In the genomic region with DNA sequence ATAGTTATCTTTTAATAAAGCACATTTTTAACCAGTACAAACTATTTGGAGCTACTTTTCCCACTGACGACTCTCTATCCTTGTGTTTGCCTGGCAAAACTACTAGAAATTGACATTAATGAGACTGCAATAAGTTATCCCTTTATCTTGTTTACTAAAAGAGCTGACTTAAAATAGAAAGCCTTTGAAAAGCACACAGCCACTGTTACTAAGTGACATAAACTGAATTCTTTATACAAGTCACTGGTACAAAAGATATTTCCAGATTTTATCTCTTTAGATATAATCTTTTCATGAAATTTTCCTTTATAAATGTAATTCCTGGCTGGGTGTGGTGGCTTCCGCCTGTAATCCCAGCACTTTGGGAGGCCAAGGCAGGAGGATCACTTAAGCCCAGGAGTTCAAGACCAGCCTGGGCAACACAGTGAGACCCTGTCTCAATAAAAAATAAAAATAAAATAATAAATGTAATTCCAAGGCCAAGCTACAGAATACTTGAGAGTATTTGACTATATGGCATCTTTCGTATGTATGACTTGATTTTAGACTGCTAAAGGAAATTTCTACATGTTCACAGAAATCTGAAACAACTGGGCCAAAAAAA, we compare ENCODE assay signal across 15 cellular contexts. TPM values are rescaled to one million over a fixed set of nuclear protein-coding genes. Genes with fewer than 3 reads are reported as not detected.
DNase-seq lines count a peak whose midpoint lies in the region; ATAC-seq, FAIRE-seq and TF ChIP-seq lines count a peak whose summit lies in the region.
"Had no signal": no experiment of that assay in that cellular context is flagged by ENCODE, and none has a peak within 500 bp of the region (broad histone marks: within the 10 kb centered on the region; RNA-seq: fewer than 3 reads in every experiment).

No MANE protein-coding gene starts in this region.

- peak overlapping the region in 1 of 2 experiments; percentile 35; a peak in 2 of 4 replicates for H3K9ac ChIP-seq in K562 (ENCODE audit: insufficient read depth in 1 of 2, low read depth in 2 of 2, low read length in 2 of 2)

- no peak overlapping the region for H3K4me3 Mint-ChIP-seq in HFFc6
- peak overlapping the region in 2 of 8 donors; percentile 35 to 58 for H3K4me3 Mint-ChIP-seq in CD4-positive, alpha-beta memory T cell
- H3K4me3 Mint-ChIP-seq: nephron progenitor cell had no signal

- H3K27me3 ChIP-seq in K562 (ENCODE audit: control insufficient read depth in 2 of 2, insufficient read depth in 2 of 2, low read length in 2 of 2) (no peaks in the 10 kb centered on the region), neutrophil (no peaks in the 10 kb centered on the region)
- no peaks in the 10 kb centered on the region for H3K27me3 ChIP-seq in CD4-positive, alpha-beta memory T cell (ENCODE audit: insufficient read depth, low read length)
- H3K27me3 ChIP-seq: tibial artery had no signal

- H3K4me1 Mint-ChIP-seq in HFFc6 (ENCODE audit: low read depth) = peaks cover 40% of the 10 kb centered on the region
- H3K4me1 Mint-ChIP-seq in CD4-positive, alpha-beta memory T cell = peaks cover 49 to 79% (median 57%) of the 10 kb centered on the region in 4 donors

- TF ChIP-seq EP300 in K562 (IDR thresholded peaks at IDR 0.05; ENCODE audit: low read length) = no peak

- TF ChIP-seq POLR2A in K562 (conservative IDR thresholded peaks at IDR 0.05) = no peak

- no peaks in the 10 kb centered on the region for H3K9me3 Mint-ChIP-seq in HFFc6
- no peaks in the 10 kb centered on the region for H3K9me3 Mint-ChIP-seq in CD4-positive, alpha-beta memory T cell
- H3K9me3 Mint-ChIP-seq: nephron progenitor cell had no signal

- peak overlapping the region; percentile 83 for H3K27ac Mint-ChIP-seq in HFFc6
- H3K27ac Mint-ChIP-seq in CD4-positive, alpha-beta memory T cell = peak overlapping the region in 3 of 7 donors; percentile 24 to 78 (median 65)
- H3K27ac Mint-ChIP-seq: nephron progenitor cell had no signal

- H2AFZ ChIP-seq in K562 (ENCODE audit: low read depth, low read length) = no peak overlapping the region

- no peak for ATAC-seq in K562

- no peak overlapping the region; the same call in 1 of the 2 replicates for H3K4me2 ChIP-seq in K562 (ENCODE audit: insufficient read depth, low read length)

- no peaks in the 10 kb centered on the region for H3K9me1 ChIP-seq in K562 (ENCODE audit: control insufficient read depth, insufficient read depth, low read length)

- peak; percentile 12 for DNase-seq in NCI-H510A treated with DMSO at 0.1 percent for 48 hours (lab: John Stamatoyannopoulos, UW)
- DNase-seq in NCI-H510A (lab: John Stamatoyannopoulos, UW) = no peak
- no peak for DNase-seq in HFFc6
- no peak for DNase-seq in K562 (ENCODE audit: extremely low read depth in 1 of 4, low spot score in 3 of 4)
- no peak for DNase-seq in CD4-positive, alpha-beta memory T cell
- no peak for DNase-seq in KBM-7
- no peak for DNase-seq in islet precursor cell
- DNase-seq: activated CD4-positive, CD25-positive, alpha-beta regulatory T cell treated with anti-CD3 and anti-CD28 coated beads, Interleukin-2, amount 50 U/mL, for 72 hours; activated naive CD4-positive, alpha-beta T cell treated with Interleukin-2 at 50 U/mL for 16 hours; NCI-H1105; nephron progenitor cell; SHP77; tibial artery had no signal

- no TSS peak for BruUV-seq in K562 (replicated peaks; lab: Mats Ljungman, UMichigan)

- H3K36me3 Mint-ChIP-seq in HFFc6 (ENCODE audit: low read depth) = no peaks in the 10 kb centered on the region
- H3K36me3 Mint-ChIP-seq in CD4-positive, alpha-beta memory T cell = peaks cover 9% of the 10 kb centered on the region in 2 donors

- H3K79me2 ChIP-seq in K562 (ENCODE audit: control insufficient read depth, insufficient read depth, low read length) = peaks cover 43% of the 10 kb centered on the region

- no peak for TF ChIP-seq RAD21 in K562 (CRISPR knock-in tag; conservative IDR thresholded peaks at IDR 0.05 in 1 of 2, IDR thresholded peaks at IDR 0.05 in 1 of 2)

- H3K9me3 ChIP-seq in K562 (replicated peaks; ENCODE audit: control insufficient read depth, insufficient read depth, low read depth, low read length) (no peaks in the 10 kb centered on the region), neutrophil (no peaks in the 10 kb centered on the region)
- no peaks in the 10 kb centered on the region for H3K9me3 ChIP-seq in CD4-positive, alpha-beta memory T cell (ENCODE audit: control insufficient read depth in 1 of 2, low read length in 2 of 2)
- H3K9me3 ChIP-seq: tibial artery had no signal

- TF ChIP-seq CTCF in HFFc6 (IDR thresholded peaks at IDR 0.05) = no peak
- TF ChIP-seq CTCF in K562 (IDR thresholded peaks at IDR 0.05 in 2 of 3, conservative IDR thresholded peaks at IDR 0.05 in 1 of 3; ENCODE audit: insufficient read depth in 2 of 3, low read depth in 1 of 3, low read length in 3 of 3) = no peak
- TF ChIP-seq CTCF in neutrophil (IDR thresholded peaks at IDR 0.05) = no peak

- WGBS in K562 (ENCODE audit: insufficient coverage, low coverage, missing lambda C conversion rate) = 65% methylated on average over 3 of the region's 3 CpGs

- intact Hi-C loops in K562 (cut with micrococcal nuclease) = no loop called here
- intact Hi-C loops in CD4-positive, alpha-beta memory T cell (cut with micrococcal nuclease) = no loop called here

- H3K27me3 Mint-ChIP-seq in HFFc6 (ENCODE audit: insufficient read depth) = no peaks in the 10 kb centered on the region; the same call in 1 of the 2 replicates
- H3K27me3 Mint-ChIP-seq in CD4-positive, alpha-beta memory T cell = no peaks in the 10 kb centered on the region

- H3K4me1 ChIP-seq in K562 (replicated peaks in 1 of 2; ENCODE audit: control insufficient read depth in 2 of 2, insufficient read depth in 2 of 2, low read length in 2 of 2) (peaks cover 19 to 54% of the 10 kb centered on the region in 2 experiments), neutrophil (ENCODE audit: control insufficient read depth in 1 of 2, insufficient read depth in 1 of 2, low read depth in 1 of 2, low read length in 1 of 2) (peaks cover 81 to 83% of the 10 kb centered on the region in 2 experiments)
- peaks cover 62% of the 10 kb centered on the region for H3K4me1 ChIP-seq in CD4-positive, alpha-beta memory T cell (ENCODE audit: insufficient read depth, low read length)

- in situ Hi-C loops in K562 (cut with MboI) (no loop called here), KBM-7 (cut with MboI; ENCODE audit: low pct_unique_long_range_greater_than_20kb, low sequenced_read_pairs) (no loop called here)

- CTCF ChIA-PET in K562 (lab: Yijun Ruan, JAX; ENCODE audit: low intra/inter-chr PET ratio) = no interaction called here
- CTCF ChIA-PET in CD4-positive, alpha-beta memory T cell (lab: Charles Lee; ENCODE audit: partially characterized antibody) = interaction anchor here (1.1 to 3.0 kb wide), 7 partner anchors 10 to 327 kb away, joined by 3 to 15 read pairs (median 3); partner anchors contain the start of gene MBOAT1

- no peak for FAIRE-seq in K562 (lab: Jason Lieb, UNC)
- FAIRE-seq: D721Med had no signal

- no peaks in the 10 kb centered on the region for H4K20me1 ChIP-seq in K562 (replicated peaks; ENCODE audit: control insufficient read depth, insufficient read depth, low read length)

- H3K4me3 ChIP-seq in K562 (no peak overlapping the region), neutrophil (ENCODE audit: low read depth in 1 of 2, low read length in 1 of 2) (no peak overlapping the region)
- no peak overlapping the region for H3K4me3 ChIP-seq in CD4-positive, alpha-beta memory T cell (ENCODE audit: low read length in 2 of 2)
- H3K4me3 ChIP-seq: tibial artery had no signal

- H3K27ac ChIP-seq in K562 (ENCODE audit: extremely low read depth, low read depth, low read length) (peak overlapping the region; percentile 69; the same call in 1 of the 3 replicates), neutrophil (peak overlapping the region; percentile 92)
- H3K27ac ChIP-seq in CD4-positive, alpha-beta memory T cell (ENCODE audit: low read depth, low read length) = no peak overlapping the region
- H3K27ac ChIP-seq: tibial artery had no signal

- no peaks in the 10 kb centered on the region for H3K36me3 ChIP-seq in K562 (ENCODE audit: control insufficient read depth, insufficient read depth, low read length)
- no peaks in the 10 kb centered on the region for H3K36me3 ChIP-seq in neutrophil
- no peaks in the 10 kb centered on the region for H3K36me3 ChIP-seq in CD4-positive, alpha-beta memory T cell (ENCODE audit: insufficient read depth, low read length)
- H3K36me3 ChIP-seq: tibial artery had no signal

- POLR2A ChIA-PET in K562 (lab: Yijun Ruan, JAX) = interaction anchor here (0.9 to 3.8 kb wide), 4 partner anchors 10 to 17 kb away, joined by 3 to 18 read pairs (median 3); partner anchors contain the start of gene MBOAT1
- POLR2A ChIA-PET in CD4-positive, alpha-beta memory T cell (lab: Charles Lee; ENCODE audit: partially characterized antibody) = interaction anchor here (0.8 to 5.0 kb wide), 3 partner anchors 10 to 164 kb away, joined by 3 to 28 read pairs (median 3); partner anchors contain the start of gene MBOAT1

TF ChIP-seq in K562, 482 proteins besides CTCF, POLR2A, EP300 and RAD21 (continues in another document):
- TF ChIP-seq SIN3B (IDR thresholded peaks at IDR 0.05; ENCODE audit: low read depth) (no peak), MEF2D (tag; conservative IDR thresholded peaks at IDR 0.05; ENCODE audit: low read depth) (0 out of 2 replicates have a peak, but pooled peaks have one; percentile 31), ARID1B (IDR thresholded peaks at IDR 0.05) (0 out of 2 replicates have a peak, but pooled peaks have one; percentile 7)

RNA-seq across cellular contexts. Expression of gene MBOAT1, which starts 9.5 kb away (rescaled TPM):
- total RNA-seq in HFFc6 (2021; fragmentation: NEBNext Ultra II Directional; extraction: Animal tissue kit (Norgen Biotek cat#: 25700)) = 1 to 10 TPM; 5.4 to 7.7 (median 6.1) TPM
- 21.3 and 23.7 TPM in 2 replicates for total RNA-seq in K562 (2011; cell fraction: chromatin; rRNA removed; ENCODE audit: low replicate concordance)
- 16.7 and 20.0 TPM in 2 replicates for total RNA-seq in K562 (2011; cell fraction: nucleolus; rRNA removed)
- total RNA-seq in K562 (2011; cell fraction: nucleoplasm; rRNA removed) = 23.1 and 26.4 TPM in 2 replicates
- total RNA-seq in K562 (2014; rRNA removed) (8.8 and 10.0 TPM in 2 replicates), K562 (2014; rRNA removed; fragmentation: Illumina TruSeq; extraction: Trizol) (15.2 and 16.0 TPM in 2 replicates), K562 (2015; rRNA removed; fragmentation: Illumina TruSeq; extraction: Trizol) (14.9 and 15.1 TPM in 2 replicates), K562 (2021) (13.9 and 16.5 TPM in 2 replicates)
- polyA plus RNA-seq in K562 (2011; rRNA removed) (10.3 and 11.0 TPM in 2 replicates), K562 (2014; fragmentation: Illumina TruSeq; extraction: Trizol) (9.6 and 10.3 TPM in 2 replicates), K562 (2014; fragmentation: Nextera tagmentation; extraction: Ambion mirVana) (under 1 TPM; 0.13 to 0.39 TPM), K562 (2014; rRNA removed) (5.2 and 5.7 TPM in 2 replicates)
- 5.5 and 9.5 TPM in 2 replicates for polyA plus RNA-seq in K562 (2011; cell fraction: cytosol; rRNA removed)
- polyA plus RNA-seq in K562 (2011; cell fraction: nucleus; rRNA removed) = 22.9 and 25.9 TPM in 2 replicates
- polyA plus RNA-seq in K562 (2012) = 10.1 and 17.6 TPM in 2 replicates
- 22.1 and 24.6 TPM in 2 replicates for polyA minus RNA-seq in K562 (2011; rRNA and poly(A)+ RNA removed)
- 11.5 and 12.0 TPM in 2 replicates for polyA minus RNA-seq in K562 (2011; cell fraction: cytosol; rRNA and poly(A)+ RNA removed)
- 12.0 and 16.4 TPM in 2 replicates for polyA minus RNA-seq in K562 (2011; cell fraction: nucleus; rRNA and poly(A)+ RNA removed)
- 10 to 100 TPM; 21.3 to 24.6 TPM for total RNA-seq in CD4-positive, alpha-beta memory T cell
- polyA plus RNA-seq in CD4-positive, alpha-beta memory T cell = 1 to 10 TPM in 1 of 2 donors, under 1 TPM in 1; 0.49 to 3.8 TPM
